14 cellular contexts compared by ENCODE assay signal in the genomic region with DNA sequence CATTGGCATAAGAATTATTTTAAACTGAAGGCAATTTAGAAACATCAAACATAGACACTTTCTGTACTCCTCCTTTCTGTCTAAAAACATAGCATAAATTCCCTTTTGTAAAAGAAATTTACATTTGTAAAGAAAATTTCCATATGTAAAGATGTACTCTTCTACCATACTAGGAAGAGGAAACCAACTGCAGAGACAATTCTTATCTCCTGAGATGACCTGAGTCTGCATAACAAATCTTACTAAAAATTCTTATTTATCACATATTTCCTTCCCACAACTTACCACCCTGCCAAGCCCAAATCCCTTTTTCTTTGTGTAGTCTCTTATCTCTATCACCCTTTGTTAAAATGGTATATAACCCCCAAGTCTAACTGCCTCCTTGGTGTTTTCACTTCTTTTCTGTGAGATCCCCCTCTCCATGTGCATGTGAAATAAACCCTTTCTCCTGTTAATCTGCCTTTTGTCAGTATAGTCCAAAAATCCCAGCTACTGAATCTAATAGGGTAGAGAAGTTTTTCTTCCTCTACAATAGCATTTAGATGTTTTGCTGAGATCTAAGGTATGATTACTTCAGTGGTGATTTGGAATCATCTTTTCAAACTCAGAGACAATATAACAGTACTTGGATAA.
"Had no signal": no experiment of that assay in that cellular context is flagged by ENCODE, and none has a peak within 500 bp of the region (broad histone marks: within the 10 kb centered on the region; RNA-seq: fewer than 3 reads in every experiment).

No MANE protein-coding gene starts in this region.

- H3K36me3 ChIP-seq: heart left ventricle, neutrophil, right lobe of liver, tibial artery had no signal

- H3K9me3 ChIP-seq: psoas muscle, right lobe of liver, tibial artery had no signal

- H3K4me3 ChIP-seq: coronary artery, heart left ventricle, psoas muscle, right lobe of liver, tibial artery had no signal

- H3K27ac ChIP-seq: coronary artery, heart left ventricle, neutrophil, psoas muscle, right lobe of liver, tibial artery had no signal

- H3K4me1 ChIP-seq: psoas muscle, right lobe of liver, tibial artery had no signal

- ATAC-seq: esophagus mucosa; heart left ventricle; left colon; naive thymus-derived CD8-positive, alpha-beta T cell; psoas muscle; stimulated activated memory B cell treated with anti-CD40 and anti-IgM and Interleukin-4, amounts not matched to agents 10 μg/mL and 1 μg/mL and 100 μg/mL, for 72 hours had no signal

- H3K27me3 ChIP-seq: heart left ventricle, neutrophil, right lobe of liver, tibial artery had no signal

- DNase-seq: effector CD4-positive, alpha-beta T cell; heart left ventricle; hippocampal formation; left colon; naive thymus-derived CD8-positive, alpha-beta T cell; psoas muscle; retina; right lobe of liver; stimulated activated CD4-positive, alpha-beta T cell treated with anti-CD3 and anti-CD28 coated beads, Interleukin-4, amount 100 ng/mL, for 24 hours; tibial artery had no signal
